8 cellular contexts compared by ENCODE assay signal in genomic region chr14:45083979-45084722, GRCh38.
DNase-seq lines count a peak whose midpoint lies in the region; ATAC-seq lines count a peak whose summit lies in the region.

Gene PRPF39, plus strand, starts transcription at chr14:45084116. Its CDS starts 11,124 bp downstream, at chr14:45095240.

- DNase-seq in AG20443 (ENCODE audit: low spot score) (peak; percentile 100), NCI-H446 (lab: John Stamatoyannopoulos, UW) (peak; percentile 90 to 97), cerebellar cortex (ENCODE audit: low spot score) (peak; percentile 93), islet precursor cell (peak; percentile 97)
- DNase-seq in activated CD4-positive, CD25-positive, alpha-beta regulatory T cell treated with anti-CD3 and anti-CD28 coated beads, Interleukin-2, amount 50 U/mL, for 72 hours: peak; percentile 97
- DNase-seq in stimulated activated CD4-positive, alpha-beta T cell treated with anti-CD3 and anti-CD28 coated beads, Interleukin-12 subunit alpha, Interleukin-12 subunit beta, amount 100 ng/mL, for 4 hours: peak; percentile 95

- peak; percentile 94 for ATAC-seq in GM19043 (IDR thresholded peaks at IDR 0.05; ENCODE audit: low read depth, unreplicated experiment)
- peak; percentile 94 for ATAC-seq in HG03354 (IDR thresholded peaks at IDR 0.05; ENCODE audit: poor library complexity, severe bottlenecking, unreplicated experiment)

Comparison
In these comparisons a context has a peak if more than half of its experiments do, and no peak if none do; other contexts are left out.
1. Peak in every context shown above with its lines: DNase-seq and ATAC-seq.